In genomic region chr2:3578987-3579386, GRCh38 we compare ENCODE assay signal across 1 cellular context.
TF ChIP-seq lines count a peak whose summit lies in the region.

No MANE protein-coding gene starts in this region.

TF ChIP-seq in H1, 55 proteins besides CTCF, POLR2A, EP300 and RAD21:
- TF ChIP-seq ATF3 (IDR thresholded peaks at IDR 0.05; ENCODE audit: insufficient read depth, low read depth, low read length) (no peak), TBP (IDR thresholded peaks at IDR 0.05; ENCODE audit: low read depth, low read length) (no peak), BCL11A (IDR thresholded peaks at IDR 0.05; ENCODE audit: low read depth in 2 of 2, low read length in 2 of 2) (no peak), CHD7 (IDR thresholded peaks at IDR 0.05; ENCODE audit: insufficient replicate concordance, low read length) (no peak), NANOG (IDR thresholded peaks at IDR 0.05; ENCODE audit: insufficient read depth, low read depth, low read length, poor library complexity, severe bottlenecking) (no peak), KDM5A (IDR thresholded peaks at IDR 0.05; ENCODE audit: low read length) (no peak), TEAD4 (IDR thresholded peaks at IDR 0.05; ENCODE audit: low read depth, low read length) (no peak), BRCA1 (IDR thresholded peaks at IDR 0.05; ENCODE audit: low read depth, low read length) (no peak), YY1 (IDR thresholded peaks at IDR 0.05; ENCODE audit: low read depth, low read length) (no peak), HDAC2 (IDR thresholded peaks at IDR 0.05; ENCODE audit: borderline replicate concordance in 1 of 2, low read depth in 2 of 2, low read length in 2 of 2) (no peak), TCF12 (IDR thresholded peaks at IDR 0.05; ENCODE audit: low read depth, low read length) (no peak), EZH2 (IDR thresholded peaks at IDR 0.05; ENCODE audit: low read depth, low read length, severe bottlenecking) (no peak), USF2 (IDR thresholded peaks at IDR 0.05; ENCODE audit: low read length) (no peak), CBX5 (IDR thresholded peaks at IDR 0.05; ENCODE audit: low read depth, low read length) (no peak), RBBP5 (IDR thresholded peaks at IDR 0.05; ENCODE audit: borderline replicate concordance, low read depth, low read length) (no peak), SP1 (IDR thresholded peaks at IDR 0.05; ENCODE audit: low read depth, low read length) (no peak), POLR2AphosphoS5 (IDR thresholded peaks at IDR 0.05; ENCODE audit: low read depth, low read length) (no peak), KDM4A (IDR thresholded peaks at IDR 0.05; ENCODE audit: low read depth, low read length, severe bottlenecking) (no peak), ZNF274 (IDR thresholded peaks at IDR 0.05; ENCODE audit: borderline replicate concordance, extremely low read depth, low read length) (no peak)
